ENCODE assay signal across 1 cellular context in the genomic region with DNA sequence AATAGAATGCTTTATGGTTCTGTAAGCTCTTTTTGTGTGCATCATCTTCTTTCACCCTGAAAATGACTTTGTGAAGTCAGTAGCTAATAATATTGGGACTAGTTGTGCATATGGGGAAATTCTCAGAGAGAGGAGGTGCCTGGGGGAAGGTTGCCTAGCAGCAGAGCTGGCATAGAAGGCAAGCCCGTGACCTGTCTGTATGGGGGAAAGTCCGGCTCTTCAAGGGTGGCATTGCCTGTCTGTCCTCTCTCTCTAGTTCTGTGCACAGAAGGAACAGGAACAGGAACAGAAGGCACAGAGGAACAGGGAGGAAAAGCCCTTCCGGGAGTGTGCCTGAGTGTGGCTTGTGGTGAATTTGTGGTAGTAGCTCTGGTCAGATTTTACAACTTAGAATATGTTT.
TF ChIP-seq lines count a peak whose summit lies in the region.

No MANE protein-coding gene starts in this region.

TF ChIP-seq in GM12878, 131 proteins besides CTCF, POLR2A, EP300 and RAD21 (continued from another document):
- TF ChIP-seq, protein P1, sequence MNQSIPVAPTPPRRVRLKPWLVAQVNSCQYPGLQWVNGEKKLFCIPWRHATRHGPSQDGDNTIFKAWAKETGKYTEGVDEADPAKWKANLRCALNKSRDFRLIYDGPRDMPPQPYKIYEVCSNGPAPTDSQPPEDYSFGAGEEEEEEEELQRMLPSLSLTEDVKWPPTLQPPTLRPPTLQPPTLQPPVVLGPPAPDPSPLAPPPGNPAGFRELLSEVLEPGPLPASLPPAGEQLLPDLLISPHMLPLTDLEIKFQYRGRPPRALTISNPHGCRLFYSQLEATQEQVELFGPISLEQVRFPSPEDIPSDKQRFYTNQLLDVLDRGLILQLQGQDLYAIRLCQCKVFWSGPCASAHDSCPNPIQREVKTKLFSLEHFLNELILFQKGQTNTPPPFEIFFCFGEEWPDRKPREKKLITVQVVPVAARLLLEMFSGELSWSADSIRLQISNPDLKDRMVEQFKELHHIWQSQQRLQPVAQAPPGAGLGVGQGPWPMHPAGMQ (IDR thresholded peaks at IDR 0.05; ENCODE audit: borderline replicate concordance) = no peak
- TF ChIP-seq FOXK2 (IDR thresholded peaks at IDR 0.05) (no peak), RAD51 (IDR thresholded peaks at IDR 0.05) (no peak), CEBPZ (IDR thresholded peaks at IDR 0.05; ENCODE audit: low read depth, low read length) (no peak), WRNIP1 (IDR thresholded peaks at IDR 0.05; ENCODE audit: borderline replicate concordance, low read depth, low read length) (no peak), FOXM1 (IDR thresholded peaks at IDR 0.05; ENCODE audit: low read depth, low read length) (no peak), CEBPB (IDR thresholded peaks at IDR 0.05; ENCODE audit: borderline replicate concordance in 1 of 2, low read depth in 2 of 2, low read length in 2 of 2) (no peak), PKNOX1 (IDR thresholded peaks at IDR 0.05) (no peak), NFYA (IDR thresholded peaks at IDR 0.05; ENCODE audit: borderline replicate concordance, low read depth, low read length) (no peak), ZNF274 (IDR thresholded peaks at IDR 0.05; ENCODE audit: insufficient read depth, insufficient read length) (no peak), SREBF2 (IDR thresholded peaks at IDR 0.05; ENCODE audit: low read length) (no peak), ZNF217 (IDR thresholded peaks at IDR 0.05) (no peak)
- TF ChIP-seq, protein P2, sequence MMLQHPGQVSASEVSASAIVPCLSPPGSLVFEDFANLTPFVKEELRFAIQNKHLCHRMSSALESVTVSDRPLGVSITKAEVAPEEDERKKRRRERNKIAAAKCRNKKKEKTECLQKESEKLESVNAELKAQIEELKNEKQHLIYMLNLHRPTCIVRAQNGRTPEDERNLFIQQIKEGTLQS (IDR thresholded peaks at IDR 0.05; ENCODE audit: borderline replicate concordance, extremely low read depth, low read depth, low read length) = no peak
- TF ChIP-seq, protein P3, sequence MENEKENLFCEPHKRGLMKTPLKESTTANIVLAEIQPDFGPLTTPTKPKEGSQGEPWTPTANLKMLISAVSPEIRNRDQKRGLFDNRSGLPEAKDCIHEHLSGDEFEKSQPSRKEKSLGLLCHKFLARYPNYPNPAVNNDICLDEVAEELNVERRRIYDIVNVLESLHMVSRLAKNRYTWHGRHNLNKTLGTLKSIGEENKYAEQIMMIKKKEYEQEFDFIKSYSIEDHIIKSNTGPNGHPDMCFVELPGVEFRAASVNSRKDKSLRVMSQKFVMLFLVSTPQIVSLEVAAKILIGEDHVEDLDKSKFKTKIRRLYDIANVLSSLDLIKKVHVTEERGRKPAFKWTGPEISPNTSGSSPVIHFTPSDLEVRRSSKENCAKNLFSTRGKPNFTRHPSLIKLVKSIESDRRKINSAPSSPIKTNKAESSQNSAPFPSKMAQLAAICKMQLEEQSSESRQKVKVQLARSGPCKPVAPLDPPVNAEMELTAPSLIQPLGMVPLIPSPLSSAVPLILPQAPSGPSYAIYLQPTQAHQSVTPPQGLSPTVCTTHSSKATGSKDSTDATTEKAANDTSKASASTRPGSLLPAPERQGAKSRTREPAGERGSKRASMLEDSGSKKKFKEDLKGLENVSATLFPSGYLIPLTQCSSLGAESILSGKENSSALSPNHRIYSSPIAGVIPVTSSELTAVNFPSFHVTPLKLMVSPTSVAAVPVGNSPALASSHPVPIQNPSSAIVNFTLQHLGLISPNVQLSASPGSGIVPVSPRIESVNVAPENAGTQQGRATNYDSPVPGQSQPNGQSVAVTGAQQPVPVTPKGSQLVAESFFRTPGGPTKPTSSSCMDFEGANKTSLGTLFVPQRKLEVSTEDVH (IDR thresholded peaks at IDR 0.05; ENCODE audit: low read depth, partially characterized antibody) = no peak
- TF ChIP-seq, protein P4, sequence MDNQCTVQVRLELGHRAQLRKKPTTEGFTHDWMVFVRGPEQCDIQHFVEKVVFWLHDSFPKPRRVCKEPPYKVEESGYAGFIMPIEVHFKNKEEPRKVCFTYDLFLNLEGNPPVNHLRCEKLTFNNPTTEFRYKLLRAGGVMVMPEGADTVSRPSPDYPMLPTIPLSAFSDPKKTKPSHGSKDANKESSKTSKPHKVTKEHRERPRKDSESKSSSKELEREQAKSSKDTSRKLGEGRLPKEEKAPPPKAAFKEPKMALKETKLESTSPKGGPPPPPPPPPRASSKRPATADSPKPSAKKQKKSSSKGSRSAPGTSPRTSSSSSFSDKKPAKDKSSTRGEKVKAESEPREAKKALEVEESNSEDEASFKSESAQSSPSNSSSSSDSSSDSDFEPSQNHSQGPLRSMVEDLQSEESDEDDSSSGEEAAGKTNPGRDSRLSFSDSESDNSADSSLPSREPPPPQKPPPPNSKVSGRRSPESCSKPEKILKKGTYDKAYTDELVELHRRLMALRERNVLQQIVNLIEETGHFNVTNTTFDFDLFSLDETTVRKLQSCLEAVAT (IDR thresholded peaks at IDR 0.05) = no peak
